14 cellular contexts compared by ENCODE assay signal in genomic region chr12:123886931-123887582, GRCh38.
"Had no signal": no experiment of that assay in that cellular context is flagged by ENCODE, and none has a peak within 500 bp of the region (broad histone marks: within the 10 kb centered on the region; RNA-seq: fewer than 3 reads in every experiment).

No MANE protein-coding gene starts in this region.

- H3K4me1 ChIP-seq: psoas muscle, testis had no signal

- H3K9me3 ChIP-seq: psoas muscle, testis had no signal

- H3K27ac ChIP-seq: dorsolateral prefrontal cortex, hepatocyte, psoas muscle, testis had no signal

- ATAC-seq: activated CD8-positive, alpha-beta T cell treated with anti-CD3 and anti-CD28 coated beads for 36 hours; naive thymus-derived CD4-positive, alpha-beta T cell; psoas muscle; stimulated activated naive CD8-positive, alpha-beta T cell treated with anti-CD3 and anti-CD28 coated beads, Interleukin-15, amount 100 ng/mL, for 72 hours had no signal

- H3K4me3 ChIP-seq: dorsolateral prefrontal cortex, hepatocyte, lung, psoas muscle, testis had no signal

- DNase-seq: activated CD4-positive, alpha-beta T cell treated with anti-CD3 and anti-CD28 coated beads for 4 hours; activated CD8-positive, alpha-beta memory T cell treated with anti-CD3 and anti-CD28 coated beads, Interleukin-2, amount 50 U/mL, for 4 hours; activated CD8-positive, alpha-beta T cell treated with anti-CD3 and anti-CD28 coated beads for 36 hours; aorta; dorsolateral prefrontal cortex; kidney glomerular epithelial cell; naive thymus-derived CD4-positive, alpha-beta T cell; psoas muscle; stimulated activated CD4-positive, alpha-beta T cell treated with anti-CD3 and anti-CD28 coated beads, Interleukin-15, amount 100 ng/mL, for 24 hours; stimulated activated CD4-positive, alpha-beta T cell treated with anti-CD3 and anti-CD28 coated beads, Interleukin-4, amount 100 ng/mL, for 4 hours; stimulated activated naive CD8-positive, alpha-beta T cell treated with anti-CD3 and anti-CD28 coated beads, Interleukin-15, amount 100 ng/mL, for 72 hours; testis had no signal

- H3K27me3 ChIP-seq: dorsolateral prefrontal cortex, hepatocyte, testis had no signal
